ENCODE assay signal across 15 cellular contexts in the genomic region with DNA sequence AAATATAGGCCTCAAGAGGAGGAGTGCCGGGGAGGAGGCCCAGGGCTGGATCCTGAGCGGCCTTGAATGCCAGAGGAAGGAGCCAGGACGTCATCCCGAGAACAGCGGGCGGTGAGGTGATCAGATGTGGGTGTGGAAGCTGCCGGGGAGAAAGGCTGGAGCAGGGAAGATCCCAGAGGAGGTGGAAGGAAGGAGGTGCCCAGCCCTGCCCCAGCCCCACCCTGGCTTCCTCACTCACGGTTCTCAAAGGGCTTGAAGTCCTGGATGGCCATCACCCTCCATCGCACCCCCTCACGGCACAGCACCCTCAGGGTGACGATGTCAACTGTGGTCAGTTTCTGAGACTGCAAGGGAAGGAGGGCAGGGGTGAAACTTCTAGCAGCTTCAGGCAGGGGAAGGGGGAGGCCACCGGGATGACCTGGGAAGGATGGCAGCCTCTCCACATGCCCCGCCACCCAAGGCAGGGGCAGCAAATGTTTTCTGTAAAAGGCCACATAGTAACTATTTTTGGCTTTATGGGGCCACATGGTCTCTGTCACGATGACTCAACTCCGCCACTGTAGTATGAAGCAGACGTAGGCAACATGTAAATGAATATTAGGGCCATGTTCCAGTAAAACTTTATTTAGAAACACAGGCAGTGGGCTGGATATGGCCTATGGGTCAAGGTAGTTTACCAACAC. TPM values are rescaled to one million over a fixed set of nuclear protein-coding genes. Genes with fewer than 3 reads are reported as not detected.
A peak's percentile ranks its signal among the peaks of the same experiment; 100 is the strongest.
DNase-seq lines count a peak whose midpoint lies in the region; ATAC-seq, FAIRE-seq and TF ChIP-seq lines count a peak whose summit lies in the region.
"Had no signal": no experiment of that assay in that cellular context is flagged by ENCODE, and none has a peak within 500 bp of the region (broad histone marks: within the 10 kb centered on the region; RNA-seq: fewer than 3 reads in every experiment).

No MANE protein-coding gene starts in this region.

- peak overlapping the region; percentile 42 for H3K27ac ChIP-seq in CD4-positive, alpha-beta T cell (ENCODE audit: low read depth, low read length)
- H3K27ac ChIP-seq in Peyer's patch: no peak overlapping the region
- H3K27ac ChIP-seq: ascending aorta, coronary artery, psoas muscle, transverse colon had no signal

- peaks cover 71% of the 10 kb centered on the region for H3K36me3 Mint-ChIP-seq in CD4-positive, alpha-beta T cell (ENCODE audit: low read depth)
- peaks cover 40 to 49% of the 10 kb centered on the region in 2 donors for H3K36me3 Mint-ChIP-seq in activated T-cell treated with anti-CD3 and anti-CD28 coated beads, Interleukin-2, amount 50 U/mL, for 72 hours (ENCODE audit: insufficient read depth in 2 of 2)

- no peaks in the 10 kb centered on the region for H3K27me3 Mint-ChIP-seq in CD4-positive, alpha-beta T cell
- H3K27me3 Mint-ChIP-seq in activated T-cell treated with anti-CD3 and anti-CD28 coated beads, Interleukin-2, amount 50 U/mL, for 72 hours (ENCODE audit: low read depth): no peaks in the 10 kb centered on the region

- no peak for ATAC-seq in CD4-positive, alpha-beta T cell (ENCODE audit: poor library complexity)
- no peak for ATAC-seq in activated T-cell treated with anti-CD3 and anti-CD28 coated beads, Interleukin-2, amount 50 U/mL, for 72 hours (replicated peaks in 1 of 2)
- ATAC-seq in mucosa of descending colon: peak; percentile 30
- ATAC-seq: psoas muscle had no signal

- H3K27me3 ChIP-seq in CD4-positive, alpha-beta T cell (ENCODE audit: control insufficient read depth, insufficient read depth, low read length): no peaks in the 10 kb centered on the region
- H3K27me3 ChIP-seq in Peyer's patch: no peaks in the 10 kb centered on the region
- H3K27me3 ChIP-seq: ascending aorta, transverse colon had no signal

- no peak for TF ChIP-seq CTCF in CD4-positive, alpha-beta T cell (IDR thresholded peaks at IDR 0.05)
- TF ChIP-seq CTCF in mucosa of descending colon (IDR thresholded peaks at IDR 0.05) (no peak), Peyer's patch (IDR thresholded peaks at IDR 0.05) (no peak)

- TF ChIP-seq POLR2A in Peyer's patch (IDR thresholded peaks at IDR 0.05): no peak

- no peak overlapping the region for H3K4me3 Mint-ChIP-seq in CD4-positive, alpha-beta T cell
- peak overlapping the region; percentile 59 to 66 for H3K4me3 Mint-ChIP-seq in activated T-cell treated with anti-CD3 and anti-CD28 coated beads, Interleukin-2, amount 50 U/mL, for 72 hours

- H3K9me3 ChIP-seq in CD4-positive, alpha-beta T cell (ENCODE audit: control insufficient read depth, low read length): no peaks in the 10 kb centered on the region
- H3K9me3 ChIP-seq in mucosa of descending colon: no peaks in the 10 kb centered on the region
- no peaks in the 10 kb centered on the region for H3K9me3 ChIP-seq in Peyer's patch
- H3K9me3 ChIP-seq: ascending aorta, psoas muscle, transverse colon had no signal

- POLR2A ChIA-PET in CD4-positive, alpha-beta T cell (lab: Charles Lee): interaction anchor here (1.0 kb wide), 2 partner anchors 11 to 17 kb away, joined by 4 read pairs; a partner anchor contains a TSS

- no peaks in the 10 kb centered on the region for H3K4me1 ChIP-seq in mucosa of descending colon (ENCODE audit: low read depth)
- no peaks in the 10 kb centered on the region for H3K4me1 ChIP-seq in Peyer's patch
- H3K4me1 ChIP-seq: ascending aorta, psoas muscle, transverse colon had no signal

- no peaks in the 10 kb centered on the region for H3K4me1 Mint-ChIP-seq in CD4-positive, alpha-beta T cell (ENCODE audit: low read depth)
- H3K4me1 Mint-ChIP-seq in activated T-cell treated with anti-CD3 and anti-CD28 coated beads, Interleukin-2, amount 50 U/mL, for 72 hours (ENCODE audit: low read depth): peaks cover 80% of the 10 kb centered on the region

- no peaks in the 10 kb centered on the region for H3K9me3 Mint-ChIP-seq in CD4-positive, alpha-beta T cell
- no peaks in the 10 kb centered on the region for H3K9me3 Mint-ChIP-seq in activated T-cell treated with anti-CD3 and anti-CD28 coated beads, Interleukin-2, amount 50 U/mL, for 72 hours

- no peak overlapping the region for H3K4me3 ChIP-seq in mucosa of descending colon
- H3K4me3 ChIP-seq in Peyer's patch: no peak overlapping the region
- H3K4me3 ChIP-seq: ascending aorta, coronary artery, psoas muscle, transverse colon had no signal

- FAIRE-seq in GM18507 (lab: Jason Lieb, UNC): peak; percentile 24

- no peaks in the 10 kb centered on the region for H3K36me3 ChIP-seq in mucosa of descending colon (ENCODE audit: low read depth)
- no peaks in the 10 kb centered on the region for H3K36me3 ChIP-seq in Peyer's patch
- H3K36me3 ChIP-seq: ascending aorta, transverse colon had no signal

- peak overlapping the region; percentile 45 for H3K27ac Mint-ChIP-seq in CD4-positive, alpha-beta T cell
- H3K27ac Mint-ChIP-seq in activated T-cell treated with anti-CD3 and anti-CD28 coated beads, Interleukin-2, amount 50 U/mL, for 72 hours: peak overlapping the region; percentile 90

- intact Hi-C loops in CD4-positive, alpha-beta T cell (cut with DNase I, micrococcal nuclease): no loop called here
- intact Hi-C loops in mucosa of descending colon (cut with DNase I, micrococcal nuclease): no loop called here

- CTCF ChIA-PET in CD4-positive, alpha-beta T cell (lab: Charles Lee): no interaction called here

- DNase-seq in CD4-positive, alpha-beta T cell: no peak
- DNase-seq in GM18507 (ENCODE audit: extremely low spot score, insufficient read length, low read depth): no peak
- DNase-seq in activated T-cell treated with anti-CD3 and anti-CD28 coated beads, Interleukin-2, amount 50 U/mL, for 72 hours: no peak
- no peak for DNase-seq in mucosa of descending colon
- no peak for DNase-seq in Peyer's patch
- DNase-seq in HuH-7 (ENCODE audit: low spot score): no peak
- DNase-seq in NCI-H1930 (lab: John Stamatoyannopoulos, UW): no peak
- no peak for DNase-seq in NCI-H524 (lab: John Stamatoyannopoulos, UW)
- DNase-seq: head of caudate nucleus, kidney glomerular epithelial cell, psoas muscle, SIG-M5, transverse colon had no signal

RNA-seq across cellular contexts. Expression of a gene that starts 10.7 kb away (rescaled TPM):
- total RNA-seq in CD4-positive, alpha-beta T cell: 10 to 100 TPM; 47.5 to 49.6 TPM
- 100 to 1,000 TPM; 313 to 440 TPM for total RNA-seq in activated T-cell treated with anti-CD3 and anti-CD28 coated beads, Interleukin-2, amount 50 U/mL, for 72 hours
- 1 to 10 TPM; 4.5 to 5.8 (median 5.3) TPM for total RNA-seq in mucosa of descending colon
- total RNA-seq in Peyer's patch: 1 to 10 TPM; 1.5 to 7.0 (median 5.0) TPM

RNA-seq across cellular contexts. Expression of a gene that starts 29.5 kb away (rescaled TPM):
- under 1 TPM; 0.19 to 0.39 TPM for total RNA-seq in CD4-positive, alpha-beta T cell
- 10 to 100 TPM; 26.8 to 59.4 TPM for total RNA-seq in activated T-cell treated with anti-CD3 and anti-CD28 coated beads, Interleukin-2, amount 50 U/mL, for 72 hours
- under 1 TPM in 2 of 3 donors, not detected in 1; 0.29 to 0.46 TPM for total RNA-seq in mucosa of descending colon
- under 1 TPM in 2 of 4 donors, not detected in 2; 0.27 to 0.88 TPM for total RNA-seq in Peyer's patch
- total RNA-seq: ascending aorta, psoas muscle had no signal

RNA-seq across cellular contexts. Expression of a gene that starts 49.0 kb away (rescaled TPM):
- total RNA-seq in CD4-positive, alpha-beta T cell: 10 to 100 TPM; 11.9 to 12.1 TPM
- 10 to 100 TPM; 22.7 to 30.0 TPM for total RNA-seq in activated T-cell treated with anti-CD3 and anti-CD28 coated beads, Interleukin-2, amount 50 U/mL, for 72 hours
- total RNA-seq in mucosa of descending colon: 10 to 100 TPM in 2 of 3 donors, 1 to 10 TPM in 1; 8.9 to 22.5 (median 13.3) TPM
- total RNA-seq in Peyer's patch: 1 to 10 TPM; 3.9 to 9.4 (median 5.9) TPM

Comparison
In these comparisons a context has a peak if more than half of its experiments do, and no peak if none do; other contexts are left out.
1. RNA of a gene that starts 10.7 kb away (total RNA-seq): 313 to 440 TPM in activated T-cell treated with anti-CD3 and anti-CD28 coated beads, Interleukin-2, amount 50 U/mL, for 72 hours; 47.5 to 49.6 TPM in CD4-positive, alpha-beta T cell, 1.5 to 7.0 TPM in Peyer's patch and 4.5 to 5.8 TPM in mucosa of descending colon; every median in the first group is over 4 times any median in the second.
2. RNA of a gene that starts 29.5 kb away (total RNA-seq): 26.8 to 59.4 TPM in activated T-cell treated with anti-CD3 and anti-CD28 coated beads, Interleukin-2, amount 50 U/mL, for 72 hours; 0.27 to 0.88 TPM in Peyer's patch, 0.19 to 0.39 TPM in CD4-positive, alpha-beta T cell and 0.29 to 0.46 TPM in mucosa of descending colon; every median in the first group is over 10 times any median in the second.